In the genomic region with DNA sequence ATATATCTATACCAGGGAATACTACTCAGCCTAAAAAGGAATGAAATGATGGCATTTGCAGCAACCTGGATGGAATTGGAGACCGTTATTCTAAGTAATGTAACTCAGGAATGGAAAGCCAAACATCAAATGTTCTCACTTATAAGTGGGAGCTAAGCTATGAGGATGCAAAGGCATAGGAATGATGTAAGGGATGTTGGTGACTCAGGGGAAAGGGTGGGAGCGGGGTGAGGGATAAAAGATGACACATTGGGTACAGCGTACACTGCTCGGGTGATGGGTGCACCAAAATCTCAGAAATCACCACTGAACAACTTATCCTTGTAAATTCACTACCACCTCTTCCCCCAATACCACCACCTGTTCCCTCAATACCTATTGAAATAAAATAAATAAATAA, we compare ENCODE assay signal across 20 cellular contexts.
"Had no signal": no experiment of that assay in that cellular context is flagged by ENCODE, and none has a peak within 500 bp of the region (broad histone marks: within the 10 kb centered on the region; RNA-seq: fewer than 3 reads in every experiment).

No MANE protein-coding gene starts in this region.

- H3K27ac Mint-ChIP-seq: activated naive CD4-positive, alpha-beta T cell treated with anti-CD3 and anti-CD28 coated beads, Interleukin-2, amount 50 U/mL, for 72 hours; activated T-cell treated with anti-CD3 and anti-CD28 coated beads, Interleukin-2, amount 50 U/mL, for 24 hours; activated T-helper 17 cell treated with anti-CD3 and anti-CD28 coated beads, Interleukin-2, amount 50 U/mL, for 72 hours; immature natural killer cell had no signal

- H3K4me1 Mint-ChIP-seq: activated T-helper 17 cell treated with anti-CD3 and anti-CD28 coated beads, Interleukin-2, amount 50 U/mL, for 72 hours; central memory CD8-positive, alpha-beta T cell; immature natural killer cell had no signal

- H3K27me3 Mint-ChIP-seq: activated T-cell treated with anti-CD3 and anti-CD28 coated beads, Interleukin-2, amount 50 U/mL, for 24 hours; naive B cell had no signal

- H3K4me1 ChIP-seq: adrenal gland, esophagus muscularis mucosa, sigmoid colon, upper lobe of left lung had no signal

- ATAC-seq: activated naive CD4-positive, alpha-beta T cell treated with anti-CD3 and anti-CD28 coated beads, Interleukin-2, amount 50 U/mL, for 72 hours; activated T-helper 17 cell treated with anti-CD3 and anti-CD28 coated beads, Interleukin-2, amount 50 U/mL, for 72 hours; left lobe of liver; stimulated activated naive CD8-positive, alpha-beta T cell treated with anti-CD3 and anti-CD28 coated beads, Interleukin-15, Interleukin-2, amounts not matched to agents 100 U/mL and 50 U/mL, for 24 hours had no signal

- H3K27me3 ChIP-seq: adrenal gland, esophagus muscularis mucosa, hepatocyte, sigmoid colon, upper lobe of left lung had no signal

- H3K9me3 Mint-ChIP-seq: activated T-cell treated with anti-CD3 and anti-CD28 coated beads, Interleukin-2, amount 50 U/mL, for 24 hours; immature natural killer cell had no signal

- H3K27ac ChIP-seq: adrenal gland, esophagus muscularis mucosa, hepatocyte, sigmoid colon, upper lobe of left lung had no signal

- H3K36me3 Mint-ChIP-seq: activated naive CD4-positive, alpha-beta T cell treated with anti-CD3 and anti-CD28 coated beads, Interleukin-2, amount 50 U/mL, for 72 hours; immature natural killer cell; naive B cell had no signal

- DNase-seq: activated CD8-positive, alpha-beta memory T cell treated with anti-CD3 and anti-CD28 coated beads for 24 hours; activated CD8-positive, alpha-beta memory T cell treated with anti-CD3 and anti-CD28 coated beads, Interleukin-2, amount 50 U/mL, for 4 hours; activated T-cell treated with anti-CD3 and anti-CD28 coated beads, Interleukin-2, amount 50 U/mL, for 24 hours; adrenal gland; effector memory CD4-positive, alpha-beta T cell; immature natural killer cell; naive B cell; nucleus accumbens; posterior cingulate gyrus; sigmoid colon; stimulated activated CD4-positive, alpha-beta T cell treated with anti-CD3 and anti-CD28 coated beads, Interleukin-4, amount 100 ng/mL, for 24 hours; stimulated activated naive CD8-positive, alpha-beta T cell treated with anti-CD3 and anti-CD28 coated beads, Interleukin-15, Interleukin-2, amounts not matched to agents 100 U/mL and 50 U/mL, for 24 hours; T-helper 1 cell; upper lobe of left lung had no signal

- H3K4me3 Mint-ChIP-seq: activated T-cell treated with anti-CD3 and anti-CD28 coated beads, Interleukin-2, amount 50 U/mL, for 24 hours; activated T-helper 17 cell treated with anti-CD3 and anti-CD28 coated beads, Interleukin-2, amount 50 U/mL, for 72 hours; central memory CD8-positive, alpha-beta T cell; immature natural killer cell; naive B cell had no signal
